34 cellular contexts compared by ENCODE assay signal in genomic region chr15:73330206-73331051, GRCh38. TPM values are rescaled to one million over a fixed set of nuclear protein-coding genes. Genes with fewer than 3 reads are reported as not detected.
DNase-seq lines count a peak whose midpoint lies in the region; ATAC-seq, FAIRE-seq and TF ChIP-seq lines count a peak whose summit lies in the region.
"Had no signal": no experiment of that assay in that cellular context is flagged by ENCODE, and none has a peak within 500 bp of the region (broad histone marks: within the 10 kb centered on the region; RNA-seq: fewer than 3 reads in every experiment).

No MANE protein-coding gene starts in this region.

- FAIRE-seq in RCC 7860 (lab: Jason Lieb, UNC) = no peak
- FAIRE-seq: GM12891, islet of Langerhans had no signal

- H3K9me3 ChIP-seq in HUES48 (ENCODE audit: control insufficient read depth, insufficient read depth, low read length) = no peaks in the 10 kb centered on the region
- H3K9me3 ChIP-seq in effector memory CD4-positive, alpha-beta T cell (ENCODE audit: control insufficient read depth, low read length) = no peaks in the 10 kb centered on the region
- H3K9me3 ChIP-seq: thyroid gland had no signal

- peaks cover 15% of the 10 kb centered on the region for H3K36me3 Mint-ChIP-seq in glutamatergic neuron (ENCODE audit: unreplicated experiment)
- H3K36me3 Mint-ChIP-seq: activated naive CD8-positive, alpha-beta T cell; naive thymus-derived CD8-positive, alpha-beta T cell had no signal

- DNase-seq in COLO829 (ENCODE audit: low spot score) (peak; percentile 9), glutamatergic neuron (peak; percentile 46), posterior vena cava (ENCODE audit: low spot score) (peak; percentile 67), RCC 7860 (ENCODE audit: low spot score) (no peak)
- DNase-seq in effector memory CD4-positive, alpha-beta T cell = no peak
- DNase-seq: ACHN; activated CD4-positive, alpha-beta T cell treated with anti-CD3 and anti-CD28 coated beads, Interleukin-2, amount 10 ng/mL, durations not matched to agents 24 days and 14 days; activated effector memory CD4-positive, alpha-beta T cell treated with Interleukin-2 at 50 U/mL for 16 hours; activated T-cell treated with anti-CD3 and anti-CD28 coated beads, Interleukin-2, amount 50 U/mL, for 1 hour; cortex of kidney; DMS153; effector memory CD8-positive, alpha-beta T cell; erythroblast; HCEC 1CT; MV-4-11; NCI-H1436; NCI-H2081; NCI-H226; SIG-M5; stimulated activated CD4-positive, alpha-beta T cell treated with anti-CD3 and anti-CD28 coated beads, Interleukin-1b, Interleukin-23, amount 100 ng/mL, for 48 hours; stimulated activated naive CD8-positive, alpha-beta T cell treated with anti-CD3 and anti-CD28 coated beads, Interleukin-15, amount 100 ng/mL, for 72 hours; SW 1271; thyroid gland; WERI-Rb-1 had no signal

- peaks cover 2% of the 10 kb centered on the region for H3K9me3 Mint-ChIP-seq in glutamatergic neuron (ENCODE audit: unreplicated experiment)
- H3K9me3 Mint-ChIP-seq: activated CD4-positive, alpha-beta T cell treated with anti-CD3 and anti-CD28 coated beads, Interleukin-2, amount 10 ng/mL, durations not matched to agents 24 days and 14 days; effector memory CD8-positive, alpha-beta T cell; naive thymus-derived CD8-positive, alpha-beta T cell; stimulated activated naive CD8-positive, alpha-beta T cell treated with anti-CD3 and anti-CD28 coated beads, Interleukin-15, amount 100 ng/mL, for 72 hours had no signal

- H3K27me3 ChIP-seq in HUES48 (ENCODE audit: control insufficient read depth, insufficient read depth, low read length) = no peaks in the 10 kb centered on the region
- no peaks in the 10 kb centered on the region for H3K27me3 ChIP-seq in effector memory CD4-positive, alpha-beta T cell (replicated peaks; ENCODE audit: control insufficient read depth, insufficient read depth, low read length, poor library complexity, severe bottlenecking)
- H3K27me3 ChIP-seq: thyroid gland had no signal

- H3K9ac ChIP-seq in HUES48 (ENCODE audit: low read depth, low read length) = no peak overlapping the region

- peaks cover 12% of the 10 kb centered on the region; the same call in 1 of the 2 replicates for H3K36me3 ChIP-seq in HUES48 (ENCODE audit: control insufficient read depth, insufficient read depth, low read length)
- no peaks in the 10 kb centered on the region for H3K36me3 ChIP-seq in effector memory CD4-positive, alpha-beta T cell (ENCODE audit: control insufficient read depth, insufficient read depth, low read length)
- H3K36me3 ChIP-seq: thyroid gland, WERI-Rb-1 had no signal

- H3K27me3 Mint-ChIP-seq in glutamatergic neuron (ENCODE audit: unreplicated experiment) = peaks cover 9% of the 10 kb centered on the region
- H3K27me3 Mint-ChIP-seq: activated naive CD8-positive, alpha-beta T cell; B cell had no signal

- H3K27ac Mint-ChIP-seq in glutamatergic neuron (ENCODE audit: unreplicated experiment) = peak overlapping the region; percentile 46
- H3K27ac Mint-ChIP-seq: activated CD4-positive, alpha-beta T cell treated with anti-CD3 and anti-CD28 coated beads, Interleukin-2, amount 10 ng/mL, durations not matched to agents 24 days and 14 days; activated naive CD8-positive, alpha-beta T cell; B cell; effector memory CD8-positive, alpha-beta T cell had no signal

- H3K4me1 Mint-ChIP-seq in glutamatergic neuron (ENCODE audit: low read depth, unreplicated experiment) = peaks cover 46% of the 10 kb centered on the region

- TF ChIP-seq CTCF in glutamatergic neuron (IDR thresholded peaks at IDR 0.05; ENCODE audit: partially characterized antibody, unreplicated experiment) = no peak

- no peaks in the 10 kb centered on the region for H3K4me1 ChIP-seq in HUES48 (ENCODE audit: control insufficient read depth, insufficient read depth, low read length)
- H3K4me1 ChIP-seq in effector memory CD4-positive, alpha-beta T cell (ENCODE audit: control insufficient read depth, insufficient read depth, low read length, poor library complexity, severe bottlenecking) = no peaks in the 10 kb centered on the region

- no peak overlapping the region for H3K4me3 ChIP-seq in HUES48 (ENCODE audit: low read depth, low read length)
- H3K4me3 ChIP-seq in effector memory CD4-positive, alpha-beta T cell (ENCODE audit: insufficient read depth, low read depth, low read length, poor library complexity, severe bottlenecking) = no peak overlapping the region
- H3K4me3 ChIP-seq: smooth muscle cell, thyroid gland had no signal

- no peak for ATAC-seq in GM19467 (IDR thresholded peaks at IDR 0.05; ENCODE audit: unreplicated experiment)
- ATAC-seq: effector memory CD8-positive, alpha-beta T cell; naive thymus-derived CD8-positive, alpha-beta T cell; Panc1; stimulated activated naive CD8-positive, alpha-beta T cell treated with anti-CD3 and anti-CD28 coated beads, Interleukin-15, amount 100 ng/mL, for 72 hours had no signal

- H3K4me3 Mint-ChIP-seq in glutamatergic neuron (ENCODE audit: unreplicated experiment) = peak overlapping the region; percentile 46
- H3K4me3 Mint-ChIP-seq: activated CD4-positive, alpha-beta T cell treated with anti-CD3 and anti-CD28 coated beads, Interleukin-2, amount 10 ng/mL, durations not matched to agents 24 days and 14 days; activated naive CD8-positive, alpha-beta T cell; B cell; effector memory CD8-positive, alpha-beta T cell; naive thymus-derived CD8-positive, alpha-beta T cell; stimulated activated naive CD8-positive, alpha-beta T cell treated with anti-CD3 and anti-CD28 coated beads, Interleukin-15, amount 100 ng/mL, for 72 hours had no signal

- intact Hi-C loops in posterior vena cava (cut with DNase I) = no loop called here

- peak overlapping the region; percentile 57 for H3K27ac ChIP-seq in HUES48 (ENCODE audit: low read depth, low read length)
- no peak overlapping the region for H3K27ac ChIP-seq in effector memory CD4-positive, alpha-beta T cell (ENCODE audit: insufficient read depth, low read length, poor library complexity, severe bottlenecking)
- H3K27ac ChIP-seq: thyroid gland, WERI-Rb-1 had no signal

RNA-seq across cellular contexts. Expression of gene HCN4, which starts 38.3 kb away (rescaled TPM):
- 17.0 TPM for total RNA-seq in glutamatergic neuron (ENCODE audit: unreplicated experiment)
- not detected for total RNA-seq in posterior vena cava
- total RNA-seq: activated CD4-positive, alpha-beta T cell treated with anti-CD3 and anti-CD28 coated beads, Interleukin-2, amount 10 ng/mL, durations not matched to agents 24 days and 14 days; B cell; naive thymus-derived CD8-positive, alpha-beta T cell; osteocyte; smooth muscle cell had no signal

Comparison
In these comparisons a context has a peak if more than half of its experiments do, and no peak if none do; other contexts are left out.
1. DNase-seq: peak in COLO829 (single experiment), glutamatergic neuron (single experiment) and posterior vena cava (single experiment); none in RCC 7860 (single experiment) and effector memory CD4-positive, alpha-beta T cell (0 of 3).
2. RNA of gene HCN4, which starts 38.3 kb away (total RNA-seq): 17.0 TPM in glutamatergic neuron (single experiment); not detected in posterior vena cava; every median in the first group is over 10 times any median in the second.